In the genomic region with DNA sequence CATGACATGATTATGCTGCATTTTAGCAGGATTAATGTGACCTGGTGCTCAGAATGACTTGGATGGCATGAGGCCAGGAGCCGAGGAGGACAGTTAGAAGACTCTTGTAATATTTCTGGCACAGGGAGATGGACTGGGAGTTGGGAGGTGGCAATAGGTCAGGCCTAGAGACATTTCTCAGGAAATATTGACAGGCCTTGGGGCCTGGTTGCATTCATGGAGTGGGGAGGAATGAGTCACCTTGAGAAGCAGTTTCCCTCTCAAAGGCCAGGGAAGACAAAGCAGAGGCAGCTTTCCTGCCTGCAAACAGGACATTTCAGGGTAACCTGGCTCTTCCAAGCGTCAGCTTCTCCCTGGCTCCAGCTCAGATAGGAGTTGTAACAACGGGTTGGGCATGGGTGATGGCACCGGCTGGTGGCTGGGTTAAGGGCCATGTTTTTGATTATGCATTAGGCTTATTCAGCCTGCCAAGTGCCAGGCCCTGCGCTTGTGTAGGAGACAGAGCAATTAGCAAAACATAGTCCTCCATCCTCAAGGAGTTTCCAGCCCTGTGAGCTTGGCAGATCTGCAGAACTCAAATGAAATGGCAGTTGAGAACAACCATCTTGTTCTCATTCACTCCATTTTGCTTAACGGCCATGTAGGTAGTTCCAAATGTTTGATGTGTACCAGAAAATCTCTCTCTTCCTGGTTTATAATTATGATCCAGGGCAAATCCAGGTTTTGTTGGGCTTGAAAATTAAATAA, we compare ENCODE assay signal across 1 cellular context.
A peak's percentile ranks its signal among the peaks of the same experiment; 100 is the strongest.
TF ChIP-seq lines count a peak whose summit lies in the region.

No MANE protein-coding gene starts in this region.

TF ChIP-seq in K562, 482 proteins besides CTCF, POLR2A, EP300 and RAD21 (continued from another document and continues in another):
- TF ChIP-seq ZBTB43 (CRISPR knock-in tag; IDR thresholded peaks at IDR 0.05) = 0 out of 2 replicates have a peak, but pooled peaks have one; percentile 44
- no peak for TF ChIP-seq TOE1 (IDR thresholded peaks at IDR 0.05; ENCODE audit: borderline replicate concordance)
- 0 out of 2 replicates have a peak, but pooled peaks have one; percentile 43 for TF ChIP-seq TOE1 (CRISPR knock-in tag; IDR thresholded peaks at IDR 0.05; ENCODE audit: borderline replicate concordance, low read depth)
- TF ChIP-seq AFF4 (CRISPR knock-in tag; IDR thresholded peaks at IDR 0.05) = 0 out of 2 replicates have a peak, but pooled peaks have one; percentile 60
- TF ChIP-seq YBX1 (IDR thresholded peaks at IDR 0.05) = no peak
- no peak for TF ChIP-seq MYNN (IDR thresholded peaks at IDR 0.05)
- no peak for TF ChIP-seq MYNN (CRISPR knock-in tag; IDR thresholded peaks at IDR 0.05)
- TF ChIP-seq SMARCB1 (IDR thresholded peaks at IDR 0.05; ENCODE audit: insufficient read length, low read depth) = peak; percentile 16
- TF ChIP-seq NEUROD1 (IDR thresholded peaks at IDR 0.05; ENCODE audit: borderline replicate concordance, low read depth, low read length, partially characterized antibody) = peak; percentile 2
- no peak for TF ChIP-seq ZFX (CRISPR knock-in tag; IDR thresholded peaks at IDR 0.05)
- 0 out of 2 replicates have a peak, but pooled peaks have one; percentile 3 for TF ChIP-seq ZNF717 (CRISPR knock-in tag; IDR thresholded peaks at IDR 0.05)
- peak; percentile 22 for TF ChIP-seq TAF1 (IDR thresholded peaks at IDR 0.05; ENCODE audit: control insufficient read depth, extremely low read depth, insufficient read depth, low read length, severe bottlenecking)
- TF ChIP-seq NFIX (CRISPR knock-in tag; IDR thresholded peaks at IDR 0.05; ENCODE audit: low read depth) = no peak
- peak; percentile 13; the same call in 1 of the 2 replicates for TF ChIP-seq PKNOX1 (IDR thresholded peaks at IDR 0.05)
- peak; percentile 7 for TF ChIP-seq E2F8 (IDR thresholded peaks at IDR 0.05; ENCODE audit: low read depth, partially characterized antibody)
- 0 out of 2 replicates have a peak, but pooled peaks have one; percentile 25 for TF ChIP-seq FOXP1 (CRISPR knock-in tag; IDR thresholded peaks at IDR 0.05)
- TF ChIP-seq, protein P1, sequence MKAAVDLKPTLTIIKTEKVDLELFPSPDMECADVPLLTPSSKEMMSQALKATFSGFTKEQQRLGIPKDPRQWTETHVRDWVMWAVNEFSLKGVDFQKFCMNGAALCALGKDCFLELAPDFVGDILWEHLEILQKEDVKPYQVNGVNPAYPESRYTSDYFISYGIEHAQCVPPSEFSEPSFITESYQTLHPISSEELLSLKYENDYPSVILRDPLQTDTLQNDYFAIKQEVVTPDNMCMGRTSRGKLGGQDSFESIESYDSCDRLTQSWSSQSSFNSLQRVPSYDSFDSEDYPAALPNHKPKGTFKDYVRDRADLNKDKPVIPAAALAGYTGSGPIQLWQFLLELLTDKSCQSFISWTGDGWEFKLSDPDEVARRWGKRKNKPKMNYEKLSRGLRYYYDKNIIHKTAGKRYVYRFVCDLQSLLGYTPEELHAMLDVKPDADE (conservative IDR thresholded peaks at IDR 0.05; ENCODE audit: control insufficient read depth, low read depth, low read length) = no peak
- TF ChIP-seq CHD1 (IDR thresholded peaks at IDR 0.05; ENCODE audit: low read length) = peak; percentile 35
- no peak for TF ChIP-seq DIDO1 (tag; IDR thresholded peaks at IDR 0.05; ENCODE audit: low read depth)
- no peak for TF ChIP-seq CAMTA2 (CRISPR knock-in tag; conservative IDR thresholded peaks at IDR 0.05)
- TF ChIP-seq GTF2A2 (tag; IDR thresholded peaks at IDR 0.05) = peak; percentile 70
- TF ChIP-seq, protein P2, sequence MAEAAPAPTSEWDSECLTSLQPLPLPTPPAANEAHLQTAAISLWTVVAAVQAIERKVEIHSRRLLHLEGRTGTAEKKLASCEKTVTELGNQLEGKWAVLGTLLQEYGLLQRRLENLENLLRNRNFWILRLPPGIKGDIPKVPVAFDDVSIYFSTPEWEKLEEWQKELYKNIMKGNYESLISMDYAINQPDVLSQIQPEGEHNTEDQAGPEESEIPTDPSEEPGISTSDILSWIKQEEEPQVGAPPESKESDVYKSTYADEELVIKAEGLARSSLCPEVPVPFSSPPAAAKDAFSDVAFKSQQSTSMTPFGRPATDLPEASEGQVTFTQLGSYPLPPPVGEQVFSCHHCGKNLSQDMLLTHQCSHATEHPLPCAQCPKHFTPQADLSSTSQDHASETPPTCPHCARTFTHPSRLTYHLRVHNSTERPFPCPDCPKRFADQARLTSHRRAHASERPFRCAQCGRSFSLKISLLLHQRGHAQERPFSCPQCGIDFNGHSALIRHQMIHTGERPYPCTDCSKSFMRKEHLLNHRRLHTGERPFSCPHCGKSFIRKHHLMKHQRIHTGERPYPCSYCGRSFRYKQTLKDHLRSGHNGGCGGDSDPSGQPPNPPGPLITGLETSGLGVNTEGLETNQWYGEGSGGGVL (CRISPR knock-in tag; IDR thresholded peaks at IDR 0.05) = 0 out of 2 replicates have a peak, but pooled peaks have one; percentile 30
- peak in 1 of 3 experiments; percentile 79 for TF ChIP-seq YY1 (IDR thresholded peaks at IDR 0.05; ENCODE audit: borderline replicate concordance in 1 of 3, control insufficient read depth in 1 of 3, extremely low read depth in 1 of 3, insufficient read depth in 3 of 3, insufficient read length in 1 of 3, insufficient replicate concordance in 2 of 3, low read depth in 1 of 3, low read length in 2 of 3)
- TF ChIP-seq KAT8 (IDR thresholded peaks at IDR 0.05; ENCODE audit: low read depth) = 0 out of 2 replicates have a peak, but pooled peaks have one; percentile 4
- TF ChIP-seq PTTG1 (tag; IDR thresholded peaks at IDR 0.05; ENCODE audit: low read depth) = peak; percentile 36; the same call in 1 of the 2 replicates
- TF ChIP-seq ZNF318 (IDR thresholded peaks at IDR 0.05; ENCODE audit: borderline replicate concordance in 1 of 2, low read depth in 1 of 2) = peak in 1 of 2 experiments; percentile 44; a peak in 1 of 4 replicates
- no peak for TF ChIP-seq ZNF217 (CRISPR knock-in tag; IDR thresholded peaks at IDR 0.05)
